ENCODE assay signal across 23 cellular contexts in genomic region chr3:152578769-152579168, GRCh38.
"Had no signal": no experiment of that assay in that cellular context is flagged by ENCODE, and none has a peak within 500 bp of the region (broad histone marks: within the 10 kb centered on the region; RNA-seq: fewer than 3 reads in every experiment).

No MANE protein-coding gene starts in this region.

- H3K27me3 ChIP-seq: dorsolateral prefrontal cortex, esophagus muscularis mucosa, gastrocnemius medialis, heart right ventricle, left lung had no signal

- DNase-seq: dermis blood vessel endothelial cell; dorsolateral prefrontal cortex; effector CD4-positive, alpha-beta T cell; effector memory CD4-positive, alpha-beta T cell; foreskin fibroblast; foreskin melanocyte; gastrocnemius medialis; glutamatergic neuron; head of caudate nucleus; heart right ventricle; hippocampal formation; left cardiac atrium; left lung; left ventricle myocardium superior; lower lobe of right lung; mesenchymal stem cell; mucosa of descending colon; naive B cell had no signal

- ATAC-seq: gastrocnemius medialis, heart right ventricle, left cardiac atrium, left lung, left ventricle myocardium superior, lower lobe of right lung, mucosa of descending colon had no signal

- H3K27ac ChIP-seq: coronary artery, dorsolateral prefrontal cortex, esophagus muscularis mucosa, gastrocnemius medialis, heart right ventricle, left lung, lower lobe of right lung had no signal

- H3K9me3 ChIP-seq: esophagus muscularis mucosa, gastrocnemius medialis, heart right ventricle, left lung, lower lobe of right lung, mucosa of descending colon had no signal

- H3K4me3 ChIP-seq: coronary artery, dorsolateral prefrontal cortex, esophagus muscularis mucosa, gastrocnemius medialis, heart right ventricle, left lung, lower lobe of right lung, mucosa of descending colon had no signal

- H3K36me3 ChIP-seq: esophagus muscularis mucosa, gastrocnemius medialis, heart right ventricle, left lung, lower lobe of right lung had no signal

- H3K4me1 ChIP-seq: left lung, lower lobe of right lung had no signal

- FAIRE-seq: endothelial cell of umbilical vein, islet of Langerhans, keratinocyte had no signal
